ENCODE assay signal across 8 cellular contexts in genomic region chr13:40069173-40070044, GRCh38.
A peak's percentile ranks its signal among the peaks of the same experiment; 100 is the strongest.
DNase-seq lines count a peak whose midpoint lies in the region; ATAC-seq, FAIRE-seq and TF ChIP-seq lines count a peak whose summit lies in the region.

No MANE protein-coding gene starts in this region.

- TF ChIP-seq CTCF in Peyer's patch (IDR thresholded peaks at IDR 0.05): peak; percentile 72 to 85 (median 82)
- TF ChIP-seq CTCF in osteoblast (IDR thresholded peaks at IDR 0.05; ENCODE audit: extremely low read depth, low read depth, low read length): peak; percentile 88

- H2AFZ ChIP-seq in osteoblast (ENCODE audit: low read length): no peak overlapping the region

- intact Hi-C loops in activated T-helper 2 cell treated with anti-CD3 and anti-CD28 coated beads, Interferon-gamma antibody, Interleukin-2, Interleukin-4, amounts not matched to agents 10 μg/mL and 5 μg/mL and 100 μg/mL, durations not matched to agents 14 hours and 24 hours and 36 hours (cut with micrococcal nuclease): loop anchor here (2.0 to 5.0 kb wide), 4 partner anchors 78 to 611 kb away; no protein-coding TSS in a partner anchor

- H3K79me2 ChIP-seq in osteoblast (ENCODE audit: insufficient read depth, low read length): no peaks in the 10 kb centered on the region

- H3K9me3 ChIP-seq in Peyer's patch (no peaks in the 10 kb centered on the region), osteoblast (ENCODE audit: low read depth, low read length) (no peaks in the 10 kb centered on the region)

- H3K27me3 ChIP-seq in Peyer's patch: no peaks in the 10 kb centered on the region
- H3K27me3 ChIP-seq in osteoblast (ENCODE audit: insufficient read depth, low read length): no peaks in the 10 kb centered on the region

- no peak for FAIRE-seq in frontal cortex (lab: Jason Lieb, UNC)

- H3K4me3 Mint-ChIP-seq in activated T-helper 2 cell treated with anti-CD3 and anti-CD28 coated beads, Interferon-gamma antibody, Interleukin-2, Interleukin-4, amounts not matched to agents 10 μg/mL and 5 μg/mL and 100 μg/mL, durations not matched to agents 14 hours and 24 hours and 36 hours (ENCODE audit: low read depth): no peak overlapping the region

- no peak for TF ChIP-seq POLR2A in Peyer's patch (IDR thresholded peaks at IDR 0.05)

- no peaks in the 10 kb centered on the region for H4K20me1 ChIP-seq in osteoblast (ENCODE audit: insufficient read depth, low read length)

- ATAC-seq in HG03378 (IDR thresholded peaks at IDR 0.05; ENCODE audit: unreplicated experiment): peak; percentile 56

- DNase-seq in NCI-H2029 treated with DMSO at 0.1 percent for 48 hours (lab: John Stamatoyannopoulos, UW) (peak; percentile 2), NCI-H2029 (lab: John Stamatoyannopoulos, UW) (no peak), Peyer's patch (peak; percentile 74 to 90 (median 74)), frontal cortex (ENCODE audit: low spot score in 2 of 2) (peak; percentile 38 to 58), osteoblast (ENCODE audit: insufficient read length, low spot score, missing footprints) (peak; percentile 86), superior temporal gyrus (ENCODE audit: extremely low spot score) (peak; percentile 94)
- DNase-seq in activated T-helper 2 cell treated with anti-CD3 and anti-CD28 coated beads, Interferon-gamma antibody, Interleukin-2, Interleukin-4, amounts not matched to agents 10 μg/mL and 5 μg/mL and 100 μg/mL, durations not matched to agents 14 hours and 24 hours and 36 hours (ENCODE audit: low spot score): peak; percentile 51

- H3K4me1 Mint-ChIP-seq in activated T-helper 2 cell treated with anti-CD3 and anti-CD28 coated beads, Interferon-gamma antibody, Interleukin-2, Interleukin-4, amounts not matched to agents 10 μg/mL and 5 μg/mL and 100 μg/mL, durations not matched to agents 14 hours and 24 hours and 36 hours (ENCODE audit: low read depth): peaks cover 22% of the 10 kb centered on the region

- no peaks in the 10 kb centered on the region for H3K36me3 Mint-ChIP-seq in activated T-helper 2 cell treated with anti-CD3 and anti-CD28 coated beads, Interferon-gamma antibody, Interleukin-2, Interleukin-4, amounts not matched to agents 10 μg/mL and 5 μg/mL and 100 μg/mL, durations not matched to agents 14 hours and 24 hours and 36 hours (ENCODE audit: low read depth)

- H3K4me1 ChIP-seq in Peyer's patch: peaks cover 0 to 6% (median 0%) of the 10 kb centered on the region in 4 donors
- H3K4me1 ChIP-seq in osteoblast (ENCODE audit: insufficient read depth, low read length): peaks cover 9% of the 10 kb centered on the region

- H3K36me3 ChIP-seq in Peyer's patch (no peaks in the 10 kb centered on the region), osteoblast (ENCODE audit: insufficient read depth, low read length) (no peaks in the 10 kb centered on the region)

- H3K9me3 Mint-ChIP-seq in activated T-helper 2 cell treated with anti-CD3 and anti-CD28 coated beads, Interferon-gamma antibody, Interleukin-2, Interleukin-4, amounts not matched to agents 10 μg/mL and 5 μg/mL and 100 μg/mL, durations not matched to agents 14 hours and 24 hours and 36 hours: no peaks in the 10 kb centered on the region

- H3K27ac ChIP-seq in Peyer's patch: no peak overlapping the region
- H3K27ac ChIP-seq in osteoblast (ENCODE audit: low read depth, low read length): no peak overlapping the region

- H3K4me2 ChIP-seq in osteoblast (ENCODE audit: insufficient read depth, low read length): peak overlapping the region; percentile 30

- no peaks in the 10 kb centered on the region for H3K27me3 Mint-ChIP-seq in activated T-helper 2 cell treated with anti-CD3 and anti-CD28 coated beads, Interferon-gamma antibody, Interleukin-2, Interleukin-4, amounts not matched to agents 10 μg/mL and 5 μg/mL and 100 μg/mL, durations not matched to agents 14 hours and 24 hours and 36 hours (ENCODE audit: low read depth)

- H3K4me3 ChIP-seq in Peyer's patch (no peak overlapping the region), osteoblast (ENCODE audit: insufficient read depth, low read length) (no peak overlapping the region)

- H3K27ac Mint-ChIP-seq in activated T-helper 2 cell treated with anti-CD3 and anti-CD28 coated beads, Interferon-gamma antibody, Interleukin-2, Interleukin-4, amounts not matched to agents 10 μg/mL and 5 μg/mL and 100 μg/mL, durations not matched to agents 14 hours and 24 hours and 36 hours: no peak overlapping the region
